16 cellular contexts compared by ENCODE assay signal in the genomic region with DNA sequence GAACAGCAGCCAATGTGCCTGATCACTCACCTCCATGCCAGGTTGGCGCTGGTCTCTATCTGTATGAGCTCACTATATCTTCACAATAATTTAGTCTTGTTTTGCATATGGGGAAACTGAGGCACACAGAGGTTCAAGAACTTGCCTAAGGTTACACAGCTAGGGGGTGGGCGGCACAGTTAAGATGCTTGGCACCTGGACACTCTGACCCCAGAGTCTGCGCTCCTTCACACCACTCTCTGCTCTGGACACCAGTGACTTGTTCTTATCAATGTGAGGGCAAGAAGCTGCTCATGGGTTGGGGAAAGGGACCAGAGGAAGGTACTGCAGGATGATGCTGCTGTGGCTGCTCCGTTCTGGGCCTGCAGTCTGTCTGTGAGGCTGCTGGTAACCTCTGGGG. TPM values are rescaled to one million over a fixed set of nuclear protein-coding genes. Genes with fewer than 3 reads are reported as not detected.
DNase-seq lines count a peak whose midpoint lies in the region; ATAC-seq and TF ChIP-seq lines count a peak whose summit lies in the region.
"Had no signal": no experiment of that assay in that cellular context is flagged by ENCODE, and none has a peak within 500 bp of the region (broad histone marks: within the 10 kb centered on the region; RNA-seq: fewer than 3 reads in every experiment).

No MANE protein-coding gene starts in this region.

- peak; percentile 35 for DNase-seq in activated CD8-positive, alpha-beta memory T cell treated with anti-CD3 and anti-CD28 coated beads for 24 hours
- no peak for DNase-seq in activated CD8-positive, alpha-beta memory T cell treated with anti-CD3 and anti-CD28 coated beads, Interleukin-2, amount 10 ng/mL, durations not matched to agents 7 days and 5 days
- DNase-seq in coronary artery (ENCODE audit: low spot score) (peak; percentile 43), posterior vena cava (ENCODE audit: low spot score) (peak; percentile 35), SHP77 (lab: John Stamatoyannopoulos, UW) (no peak), activated gamma-delta T cell treated with Interleukin-2 at 50 U/mL for 16 hours (no peak)
- DNase-seq: CD8-positive, alpha-beta T cell; COR-L47; DND-41; GDM1 had no signal

- no peak for ATAC-seq in activated CD8-positive, alpha-beta memory T cell treated with anti-CD3 and anti-CD28 coated beads, Interleukin-2, amount 10 ng/mL, durations not matched to agents 7 days and 5 days
- ATAC-seq in HG02852 (IDR thresholded peaks at IDR 0.05; ENCODE audit: unreplicated experiment): no peak
- ATAC-seq: CD8-positive, alpha-beta T cell; HCT116 had no signal

- H3K36me3 Mint-ChIP-seq in activated CD8-positive, alpha-beta memory T cell treated with anti-CD3 and anti-CD28 coated beads, Interleukin-2, amount 10 ng/mL, durations not matched to agents 7 days and 5 days: no peaks in the 10 kb centered on the region
- H3K36me3 Mint-ChIP-seq: CD14-positive monocyte; CD8-positive, alpha-beta T cell had no signal

- CTCF ChIA-PET in activated CD8-positive, alpha-beta memory T cell treated with anti-CD3 and anti-CD28 coated beads, Interleukin-2, amount 10 ng/mL, durations not matched to agents 7 days and 5 days (lab: Charles Lee): no interaction called here

- no peak overlapping the region for H3K4me3 Mint-ChIP-seq in activated CD8-positive, alpha-beta memory T cell treated with anti-CD3 and anti-CD28 coated beads, Interleukin-2, amount 10 ng/mL, durations not matched to agents 7 days and 5 days
- H3K4me3 Mint-ChIP-seq: CD14-positive monocyte; CD8-positive, alpha-beta T cell had no signal

- H3K27me3 Mint-ChIP-seq in activated CD8-positive, alpha-beta memory T cell treated with anti-CD3 and anti-CD28 coated beads, Interleukin-2, amount 10 ng/mL, durations not matched to agents 7 days and 5 days: no peaks in the 10 kb centered on the region

- no peak overlapping the region for H3K27ac Mint-ChIP-seq in activated CD8-positive, alpha-beta memory T cell treated with anti-CD3 and anti-CD28 coated beads, Interleukin-2, amount 10 ng/mL, durations not matched to agents 7 days and 5 days
- H3K27ac Mint-ChIP-seq: CD14-positive monocyte; CD8-positive, alpha-beta T cell had no signal

- no peak for TF ChIP-seq CTCF in coronary artery (IDR thresholded peaks at IDR 0.05)

- H3K27ac ChIP-seq in coronary artery: no peak overlapping the region
- H3K27ac ChIP-seq: 22Rv1, HL-60 had no signal

- H3K4me1 Mint-ChIP-seq in activated CD8-positive, alpha-beta memory T cell treated with anti-CD3 and anti-CD28 coated beads, Interleukin-2, amount 10 ng/mL, durations not matched to agents 7 days and 5 days: peaks cover 7% of the 10 kb centered on the region
- H3K4me1 Mint-ChIP-seq: CD14-positive monocyte had no signal

- intact Hi-C loops in posterior vena cava (cut with DNase I): no loop called here

- no peak overlapping the region for H3K4me3 ChIP-seq in coronary artery

- no peaks in the 10 kb centered on the region for H3K9me3 Mint-ChIP-seq in activated CD8-positive, alpha-beta memory T cell treated with anti-CD3 and anti-CD28 coated beads, Interleukin-2, amount 10 ng/mL, durations not matched to agents 7 days and 5 days (ENCODE audit: low read depth)
- H3K9me3 Mint-ChIP-seq: CD8-positive, alpha-beta T cell had no signal

RNA-seq across cellular contexts. Expression of a gene that starts 27.1 kb away (rescaled TPM):
- total RNA-seq in activated CD8-positive, alpha-beta memory T cell treated with anti-CD3 and anti-CD28 coated beads, Interleukin-2, amount 10 ng/mL, durations not matched to agents 7 days and 5 days: under 1 TPM; 0.26 to 0.63 TPM
- total RNA-seq in posterior vena cava: 10 to 100 TPM; 14.6 to 15.4 TPM
- total RNA-seq: H4 had no signal

Comparison
In these comparisons a context has a peak if more than half of its experiments do, and no peak if none do; other contexts are left out.
1. DNase-seq: peak in activated CD8-positive, alpha-beta memory T cell treated with anti-CD3 and anti-CD28 coated beads for 24 hours (single experiment), coronary artery (single experiment) and posterior vena cava (single experiment); none in activated CD8-positive, alpha-beta memory T cell treated with anti-CD3 and anti-CD28 coated beads, Interleukin-2, amount 10 ng/mL, durations not matched to agents 7 days and 5 days (single experiment), SHP77 (0 of 2) and activated gamma-delta T cell treated with Interleukin-2 at 50 U/mL for 16 hours (single experiment).
2. RNA of a gene that starts 27.1 kb away (total RNA-seq): 14.6 to 15.4 TPM in posterior vena cava; 0.26 to 0.63 TPM in activated CD8-positive, alpha-beta memory T cell treated with anti-CD3 and anti-CD28 coated beads, Interleukin-2, amount 10 ng/mL, durations not matched to agents 7 days and 5 days; every median in the first group is over 4 times any median in the second.